Comparison of ENCODE assay signal across 8 cellular contexts in genomic region chr11:842370-843002, GRCh38. TPM values are rescaled to one million over a fixed set of nuclear protein-coding genes. Genes with fewer than 3 reads are reported as not detected.
DNase-seq lines count a peak whose midpoint lies in the region; ATAC-seq lines count a peak whose summit lies in the region.

Gene POLR2L, minus strand, starts transcription at chr11:842529. Its CDS starts 21 bp downstream, at chr11:842508.
Gene TSPAN4, plus strand, starts transcription at chr11:842852. Its CDS starts 7,453 bp downstream, at chr11:850305.

- peak; percentile 63 for ATAC-seq in GM18907 (IDR thresholded peaks at IDR 0.05; ENCODE audit: unreplicated experiment)
- ATAC-seq in HG03108 (IDR thresholded peaks at IDR 0.05; ENCODE audit: unreplicated experiment) = peak; percentile 57
- ATAC-seq in left lobe of liver = peak; percentile 73

- DNase-seq in AG08396 (ENCODE audit: low spot score) = peak; percentile 92
- peak; percentile 69 for DNase-seq in NCI-H446 treated with DMSO at 0.1 percent for 48 hours (lab: John Stamatoyannopoulos, UW)
- peak; percentile 86 for DNase-seq in activated CD4-positive, alpha-beta T cell treated with anti-CD3 and anti-CD28 coated beads, Interleukin-2, amount 50 U/mL, for 1 hour
- peak; percentile 81 for DNase-seq in dedifferentiated amniotic fluid mesenchymal stem cell (ENCODE audit: extremely low spot score)
- DNase-seq in left lobe of liver (ENCODE audit: low spot score) = peak; percentile 91
- DNase-seq in stimulated activated CD4-positive, alpha-beta T cell treated with anti-CD3 and anti-CD28 coated beads, Interleukin-2, amount 100 ng/mL, for 24 hours = peak; percentile 92 to 93

RNA-seq across cellular contexts. Expression of gene POLR2L, which starts in this region (rescaled TPM):
- 81.5 TPM for total RNA-seq in left lobe of liver

RNA-seq across cellular contexts. Expression of gene TSPAN4, which starts in this region (rescaled TPM):
- 17.1 TPM for total RNA-seq in left lobe of liver

Comparison
In these comparisons a context has a peak if more than half of its experiments do, and no peak if none do; other contexts are left out.
1. Peak in every context shown above with its lines: DNase-seq and ATAC-seq.